ENCODE assay signal across 1 cellular context in the genomic region with DNA sequence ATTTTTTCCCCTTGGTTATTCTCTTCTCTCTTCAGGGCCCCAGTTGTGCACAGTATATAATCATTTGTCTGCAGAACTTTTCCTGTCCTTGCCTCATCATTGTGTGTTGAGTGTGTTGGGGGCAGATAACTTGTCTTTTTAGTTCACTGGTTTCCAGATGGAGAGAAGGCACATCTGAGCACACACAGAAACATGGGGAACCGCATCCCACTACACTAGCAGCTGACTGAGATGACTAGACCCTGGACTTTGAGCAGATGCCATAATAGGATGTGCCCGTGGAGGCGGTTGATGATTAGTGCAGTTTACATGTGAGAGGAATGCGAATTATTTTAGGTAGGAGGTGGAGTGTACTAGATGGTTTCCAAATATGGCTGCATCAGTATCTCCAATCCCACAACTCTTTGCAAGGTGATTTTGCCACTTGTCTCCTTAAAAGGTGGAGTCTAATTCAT.
TF ChIP-seq lines count a peak whose summit lies in the region.

No MANE protein-coding gene starts in this region.

TF ChIP-seq in HepG2, 621 proteins besides CTCF, POLR2A, EP300 and RAD21 (continued from another document and continues in another):
- TF ChIP-seq, protein P1, sequence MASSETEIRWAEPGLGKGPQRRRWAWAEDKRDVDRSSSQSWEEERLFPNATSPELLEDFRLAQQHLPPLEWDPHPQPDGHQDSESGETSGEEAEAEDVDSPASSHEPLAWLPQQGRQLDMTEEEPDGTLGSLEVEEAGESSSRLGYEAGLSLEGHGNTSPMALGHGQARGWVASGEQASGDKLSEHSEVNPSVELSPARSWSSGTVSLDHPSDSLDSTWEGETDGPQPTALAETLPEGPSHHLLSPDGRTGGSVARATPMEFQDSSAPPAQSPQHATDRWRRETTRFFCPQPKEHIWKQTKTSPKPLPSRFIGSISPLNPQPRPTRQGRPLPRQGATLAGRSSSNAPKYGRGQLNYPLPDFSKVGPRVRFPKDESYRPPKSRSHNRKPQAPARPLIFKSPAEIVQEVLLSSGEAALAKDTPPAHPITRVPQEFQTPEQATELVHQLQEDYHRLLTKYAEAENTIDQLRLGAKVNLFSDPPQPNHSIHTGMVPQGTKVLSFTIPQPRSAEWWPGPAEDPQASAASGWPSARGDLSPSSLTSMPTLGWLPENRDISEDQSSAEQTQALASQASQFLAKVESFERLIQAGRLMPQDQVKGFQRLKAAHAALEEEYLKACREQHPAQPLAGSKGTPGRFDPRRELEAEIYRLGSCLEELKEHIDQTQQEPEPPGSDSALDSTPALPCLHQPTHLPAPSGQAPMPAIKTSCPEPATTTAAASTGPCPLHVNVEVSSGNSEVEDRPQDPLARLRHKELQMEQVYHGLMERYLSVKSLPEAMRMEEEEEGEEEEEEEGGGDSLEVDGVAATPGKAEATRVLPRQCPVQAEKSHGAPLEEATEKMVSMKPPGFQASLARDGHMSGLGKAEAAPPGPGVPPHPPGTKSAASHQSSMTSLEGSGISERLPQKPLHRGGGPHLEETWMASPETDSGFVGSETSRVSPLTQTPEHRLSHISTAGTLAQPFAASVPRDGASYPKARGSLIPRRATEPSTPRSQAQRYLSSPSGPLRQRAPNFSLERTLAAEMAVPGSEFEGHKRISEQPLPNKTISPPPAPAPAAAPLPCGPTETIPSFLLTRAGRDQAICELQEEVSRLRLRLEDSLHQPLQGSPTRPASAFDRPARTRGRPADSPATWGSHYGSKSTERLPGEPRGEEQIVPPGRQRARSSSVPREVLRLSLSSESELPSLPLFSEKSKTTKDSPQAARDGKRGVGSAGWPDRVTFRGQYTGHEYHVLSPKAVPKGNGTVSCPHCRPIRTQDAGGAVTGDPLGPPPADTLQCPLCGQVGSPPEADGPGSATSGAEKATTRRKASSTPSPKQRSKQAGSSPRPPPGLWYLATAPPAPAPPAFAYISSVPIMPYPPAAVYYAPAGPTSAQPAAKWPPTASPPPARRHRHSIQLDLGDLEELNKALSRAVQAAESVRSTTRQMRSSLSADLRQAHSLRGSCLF (CRISPR knock-in tag; IDR thresholded peaks at IDR 0.05; ENCODE audit: borderline replicate concordance) = no peak
- TF ChIP-seq RCOR2 (CRISPR knock-in tag; IDR thresholded peaks at IDR 0.05) (peak; percentile 44; the same call in 1 of the 2 replicates), XRCC5 (optimal IDR thresholded peaks at IDR 0.05; ENCODE audit: low read length) (no peak), ZNF276 (CRISPR knock-in tag; IDR thresholded peaks at IDR 0.05; ENCODE audit: low read depth) (no peak), FOXO1 (CRISPR knock-in tag; IDR thresholded peaks at IDR 0.05) (peak; percentile 29; the same call in 1 of the 2 replicates), ZNF841 (CRISPR knock-in tag; IDR thresholded peaks at IDR 0.05; ENCODE audit: borderline replicate concordance) (no peak), ZC3H4 (CRISPR knock-in tag; IDR thresholded peaks at IDR 0.05; ENCODE audit: borderline replicate concordance) (no peak), NR2C2 (CRISPR knock-in tag; IDR thresholded peaks at IDR 0.05; ENCODE audit: borderline replicate concordance) (no peak), GATAD1 (CRISPR knock-in tag; IDR thresholded peaks at IDR 0.05) (no peak), ZNF781 (CRISPR knock-in tag; IDR thresholded peaks at IDR 0.05; ENCODE audit: borderline replicate concordance, not compliant biosample characterization) (no peak), POLR2G (IDR thresholded peaks at IDR 0.05; ENCODE audit: low read depth, low read length) (no peak), ZSCAN29 (CRISPR knock-in tag; conservative IDR thresholded peaks at IDR 0.05) (peak; percentile 94), RBM22 (optimal IDR thresholded peaks at IDR 0.05; ENCODE audit: low read length) (no peak), SNAI1 (CRISPR knock-in tag; IDR thresholded peaks at IDR 0.05; ENCODE audit: borderline replicate concordance) (no peak), TCF12 (IDR thresholded peaks at IDR 0.05) (no peak), TCF12 (CRISPR knock-in tag; IDR thresholded peaks at IDR 0.05) (no peak), ATF1 (CRISPR knock-in tag; IDR thresholded peaks at IDR 0.05) (peak; percentile 6; the same call in 1 of the 2 replicates), FOXJ3 (CRISPR knock-in tag; IDR thresholded peaks at IDR 0.05; ENCODE audit: borderline replicate concordance) (no peak), NCOA2 (CRISPR knock-in tag; IDR thresholded peaks at IDR 0.05) (peak; percentile 42), ASH2L (IDR thresholded peaks at IDR 0.05; ENCODE audit: insufficient read length, low read depth, low read length) (no peak), PHF8 (CRISPR knock-in tag; IDR thresholded peaks at IDR 0.05) (no peak; the same call in 1 of the 2 replicates), JARID2 (CRISPR knock-in tag; IDR thresholded peaks at IDR 0.05; ENCODE audit: insufficient replicate concordance) (no peak), MXD4 (CRISPR knock-in tag; IDR thresholded peaks at IDR 0.05) (no peak), ZSCAN12 (CRISPR knock-in tag; IDR thresholded peaks at IDR 0.05) (no peak), EEA1 (CRISPR knock-in tag; IDR thresholded peaks at IDR 0.05; ENCODE audit: borderline replicate concordance) (no peak), ZNF550 (CRISPR knock-in tag; IDR thresholded peaks at IDR 0.05; ENCODE audit: borderline replicate concordance) (no peak), TP53 (CRISPR knock-in tag; conservative IDR thresholded peaks at IDR 0.05) (no peak), ZNF749 (CRISPR knock-in tag; IDR thresholded peaks at IDR 0.05; ENCODE audit: borderline replicate concordance) (no peak), YY1 (IDR thresholded peaks at IDR 0.05; ENCODE audit: insufficient read depth, insufficient replicate concordance, low read depth, low read length) (no peak), SNRNP70 (IDR thresholded peaks at IDR 0.05; ENCODE audit: low read depth, low read length) (no peak), ESRRA (CRISPR knock-in tag; IDR thresholded peaks at IDR 0.05; ENCODE audit: low read depth) (no peak), ZNF484 (CRISPR knock-in tag; IDR thresholded peaks at IDR 0.05; ENCODE audit: borderline replicate concordance, low read depth) (no peak), ZBTB7B (CRISPR knock-in tag; IDR thresholded peaks at IDR 0.05) (no peak), ZFP90 (CRISPR knock-in tag; IDR thresholded peaks at IDR 0.05; ENCODE audit: borderline replicate concordance) (no peak), ZNF3 (CRISPR knock-in tag; IDR thresholded peaks at IDR 0.05) (no peak), PRDM15 (CRISPR knock-in tag; IDR thresholded peaks at IDR 0.05) (no peak), POGZ (CRISPR knock-in tag; IDR thresholded peaks at IDR 0.05) (peak; percentile 93), ZBTB2 (CRISPR knock-in tag; IDR thresholded peaks at IDR 0.05; ENCODE audit: low read depth) (no peak), SMAD9 (CRISPR knock-in tag; IDR thresholded peaks at IDR 0.05) (no peak), ZNF563 (CRISPR knock-in tag; IDR thresholded peaks at IDR 0.05) (no peak), POLR2AphosphoS2 (IDR thresholded peaks at IDR 0.05; ENCODE audit: low read depth, low read length) (no peak), XBP1 (CRISPR knock-in tag; IDR thresholded peaks at IDR 0.05) (no peak), ZNF780A (CRISPR knock-in tag; IDR thresholded peaks at IDR 0.05) (no peak), IRF2 (CRISPR knock-in tag; IDR thresholded peaks at IDR 0.05) (peak; percentile 42; the same call in 1 of the 2 replicates), ZNF616 (CRISPR knock-in tag; IDR thresholded peaks at IDR 0.05; ENCODE audit: low read depth) (no peak), ZNF598 (CRISPR knock-in tag; IDR thresholded peaks at IDR 0.05; ENCODE audit: borderline replicate concordance) (no peak), TARDBP (CRISPR knock-in tag; IDR thresholded peaks at IDR 0.05) (no peak), MAFK (conservative IDR thresholded peaks at IDR 0.05 in 1 of 2, IDR thresholded peaks at IDR 0.05 in 1 of 2; ENCODE audit: low read length in 2 of 2) (no peak), NFKBIZ (CRISPR knock-in tag; IDR thresholded peaks at IDR 0.05) (0 out of 2 replicates have a peak, but pooled peaks have one; percentile 33), MYC (CRISPR knock-in tag; IDR thresholded peaks at IDR 0.05; ENCODE audit: borderline replicate concordance) (no peak), NFRKB (IDR thresholded peaks at IDR 0.05) (no peak), ZBTB38 (CRISPR knock-in tag; IDR thresholded peaks at IDR 0.05) (no peak)
- TF ChIP-seq, protein P2, sequence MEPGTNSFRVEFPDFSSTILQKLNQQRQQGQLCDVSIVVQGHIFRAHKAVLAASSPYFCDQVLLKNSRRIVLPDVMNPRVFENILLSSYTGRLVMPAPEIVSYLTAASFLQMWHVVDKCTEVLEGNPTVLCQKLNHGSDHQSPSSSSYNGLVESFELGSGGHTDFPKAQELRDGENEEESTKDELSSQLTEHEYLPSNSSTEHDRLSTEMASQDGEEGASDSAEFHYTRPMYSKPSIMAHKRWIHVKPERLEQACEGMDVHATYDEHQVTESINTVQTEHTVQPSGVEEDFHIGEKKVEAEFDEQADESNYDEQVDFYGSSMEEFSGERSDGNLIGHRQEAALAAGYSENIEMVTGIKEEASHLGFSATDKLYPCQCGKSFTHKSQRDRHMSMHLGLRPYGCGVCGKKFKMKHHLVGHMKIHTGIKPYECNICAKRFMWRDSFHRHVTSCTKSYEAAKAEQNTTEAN (CRISPR knock-in tag; conservative IDR thresholded peaks at IDR 0.05) = 0 out of 2 replicates have a peak, but pooled peaks have one; percentile 33
- TF ChIP-seq, protein P3, sequence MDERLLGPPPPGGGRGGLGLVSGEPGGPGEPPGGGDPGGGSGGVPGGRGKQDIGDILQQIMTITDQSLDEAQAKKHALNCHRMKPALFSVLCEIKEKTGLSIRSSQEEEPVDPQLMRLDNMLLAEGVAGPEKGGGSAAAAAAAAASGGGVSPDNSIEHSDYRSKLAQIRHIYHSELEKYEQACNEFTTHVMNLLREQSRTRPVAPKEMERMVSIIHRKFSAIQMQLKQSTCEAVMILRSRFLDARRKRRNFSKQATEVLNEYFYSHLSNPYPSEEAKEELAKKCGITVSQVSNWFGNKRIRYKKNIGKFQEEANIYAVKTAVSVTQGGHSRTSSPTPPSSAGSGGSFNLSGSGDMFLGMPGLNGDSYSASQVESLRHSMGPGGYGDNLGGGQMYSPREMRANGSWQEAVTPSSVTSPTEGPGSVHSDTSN (CRISPR knock-in tag; IDR thresholded peaks at IDR 0.05) = no peak
- TF ChIP-seq, protein P4, sequence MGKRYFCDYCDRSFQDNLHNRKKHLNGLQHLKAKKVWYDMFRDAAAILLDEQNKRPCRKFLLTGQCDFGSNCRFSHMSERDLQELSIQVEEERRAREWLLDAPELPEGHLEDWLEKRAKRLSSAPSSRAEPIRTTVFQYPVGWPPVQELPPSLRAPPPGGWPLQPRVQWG (CRISPR knock-in tag; IDR thresholded peaks at IDR 0.05; ENCODE audit: borderline replicate concordance, low read depth) = no peak
